Comparison of ENCODE assay signal across 12 cellular contexts in the genomic region with DNA sequence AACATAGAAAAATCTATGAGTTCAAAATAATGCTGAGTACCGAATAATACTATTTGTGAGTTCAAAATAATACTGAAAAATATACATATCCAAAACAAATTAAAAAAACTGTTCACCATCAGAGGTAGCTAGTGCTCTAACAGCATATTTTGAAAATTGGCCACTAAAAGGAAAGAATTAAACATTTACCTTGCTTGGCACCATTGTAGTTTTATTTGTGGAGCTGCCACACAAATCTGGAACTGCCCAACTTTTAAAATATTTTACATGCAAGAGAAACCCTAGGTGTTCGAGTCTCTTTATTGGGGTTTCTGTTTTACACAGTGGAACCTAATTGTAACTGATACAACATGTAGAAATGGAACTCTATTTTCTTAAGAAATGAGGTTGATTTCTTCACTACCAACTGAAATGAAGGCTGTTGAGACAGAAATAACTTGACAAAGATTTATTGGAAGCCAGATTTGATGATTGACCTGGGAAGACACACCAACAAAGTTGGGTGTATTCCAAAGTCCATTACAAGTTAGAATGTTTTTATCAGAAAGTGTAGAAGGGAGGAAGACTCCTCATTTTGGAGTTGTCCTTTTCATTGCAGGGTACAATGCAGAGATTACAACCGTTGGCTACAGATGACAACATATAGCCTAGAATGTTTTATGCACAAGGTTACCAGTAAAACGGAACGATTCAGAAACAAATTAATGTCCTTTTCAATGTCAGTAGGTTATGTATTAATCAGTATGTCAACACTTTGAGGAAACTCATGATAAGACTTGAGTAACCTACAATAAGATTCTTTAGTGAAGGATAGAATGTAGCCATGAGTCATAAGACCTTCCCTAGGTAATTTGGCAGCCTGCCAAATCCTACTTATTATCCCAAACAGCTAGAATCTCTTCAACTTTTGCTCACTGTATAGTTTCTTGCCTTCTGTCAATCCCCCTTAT.
DNase-seq lines count a peak whose midpoint lies in the region; ATAC-seq, FAIRE-seq and TF ChIP-seq lines count a peak whose summit lies in the region.
"Had no signal": no experiment of that assay in that cellular context is flagged by ENCODE, and none has a peak within 500 bp of the region (broad histone marks: within the 10 kb centered on the region; RNA-seq: fewer than 3 reads in every experiment).

No MANE protein-coding gene starts in this region.

- H3K4me2 ChIP-seq in endothelial cell of umbilical vein (ENCODE audit: insufficient read depth, low read length) (peak overlapping the region; percentile 8), smooth muscle cell (no peak overlapping the region)

- no peaks in the 10 kb centered on the region for H3F3A ChIP-seq in smooth muscle cell (ENCODE audit: low read depth)

- intact Hi-C loops in endothelial cell of umbilical vein (cut with micrococcal nuclease), result no loop called here

- 89% methylated on average over 5 of the region's 5 CpGs for WGBS in smooth muscle cell (ENCODE audit: low lambda C conversion rate)

- no peak overlapping the region for H3K9ac ChIP-seq in endothelial cell of umbilical vein (replicated peaks; ENCODE audit: extremely low read depth, insufficient read depth, low read length)
- H3K9ac ChIP-seq in smooth muscle cell (ENCODE audit: low read depth), result no peak overlapping the region

- ATAC-seq in GM19397 (IDR thresholded peaks at IDR 0.05; ENCODE audit: unreplicated experiment), result no peak
- ATAC-seq: natural killer cell treated with Interleukin-12 subunit alpha and Interleukin-12 subunit beta and Interleukin-15 and Interleukin-18, amount 100 ng/mL, for 72 hours had no signal

- H2AFZ ChIP-seq in endothelial cell of umbilical vein (ENCODE audit: low read depth, low read length), result no peak overlapping the region
- no peak overlapping the region for H2AFZ ChIP-seq in smooth muscle cell (ENCODE audit: low read depth)

- H3K4me1 ChIP-seq in HAP-1 (peaks cover 10% of the 10 kb centered on the region), endothelial cell of umbilical vein (ENCODE audit: control insufficient read depth, extremely low read depth, insufficient read depth, low read length) (peaks cover 9% of the 10 kb centered on the region), smooth muscle cell (ENCODE audit: low read depth) (no peaks in the 10 kb centered on the region)
- H3K4me1 ChIP-seq: testis had no signal

- H3K36me3 ChIP-seq in HAP-1 (replicated peaks) (no peaks in the 10 kb centered on the region), endothelial cell of umbilical vein (ENCODE audit: control insufficient read depth in 2 of 2, extremely low read depth in 1 of 2, insufficient read depth in 2 of 2, low read length in 2 of 2) (no peaks in the 10 kb centered on the region), smooth muscle cell (ENCODE audit: low read depth) (no peaks in the 10 kb centered on the region)

- BruUV-seq in endothelial cell of umbilical vein (replicated peaks; lab: Mats Ljungman, UMichigan), result no TSS peak

- H3K27ac ChIP-seq in endothelial cell of umbilical vein (ENCODE audit: insufficient read depth, low read depth, low read length) (no peak overlapping the region), smooth muscle cell (ENCODE audit: low read depth) (no peak overlapping the region)
- H3K27ac ChIP-seq: testis had no signal

- CTCF ChIA-PET in endothelial cell of umbilical vein (lab: Charles Lee), result interaction anchor here (0.6 kb wide), 1 partner anchor 53 kb away, joined by 3 read pairs; no protein-coding TSS in a partner anchor

- dilution Hi-C loops in endothelial cell of umbilical vein (cut with MboI; ENCODE audit: extremely low pct_ligation_motif_present, low sequenced_read_pairs), result no loop called here

- POLR2A ChIA-PET in endothelial cell of umbilical vein (lab: Charles Lee), result no interaction called here

- no peak for TF ChIP-seq POLR2A in endothelial cell of umbilical vein (IDR thresholded peaks at IDR 0.05; ENCODE audit: low read depth, low read length)

- in situ Hi-C loops in HAP-1 (cut with MboI; ENCODE audit: low sequenced_read_pairs), result no loop called here

- no peak for TF ChIP-seq CTCF in endothelial cell of umbilical vein (IDR thresholded peaks at IDR 0.05; ENCODE audit: extremely low read depth in 1 of 2, insufficient read depth in 1 of 2, low read depth in 1 of 2, low read length in 2 of 2)
- TF ChIP-seq CTCF in smooth muscle cell (IDR thresholded peaks at IDR 0.05; ENCODE audit: borderline replicate concordance, insufficient read depth, poor library complexity, severe bottlenecking), result no peak

- peak; percentile 72 for FAIRE-seq in endothelial cell of umbilical vein (lab: Jason Lieb, UNC)

- H3K79me2 ChIP-seq in endothelial cell of umbilical vein (ENCODE audit: control insufficient read depth, insufficient read depth, low read length) (no peaks in the 10 kb centered on the region), smooth muscle cell (ENCODE audit: low read depth) (no peaks in the 10 kb centered on the region)

- DNase-seq in HAP-1 (ENCODE audit: low spot score in 2 of 2), result peak; percentile 60 to 81
- peak; percentile 88 for DNase-seq in NCI-H226
- DNase-seq in endothelial cell of umbilical vein (ENCODE audit: low read depth, low spot score), result peak; percentile 64
- DNase-seq in non-pigmented ciliary epithelial cell (ENCODE audit: low read depth), result peak; percentile 43
- no peak for DNase-seq in NK-92 (lab: John Stamatoyannopoulos, UW; ENCODE audit: unreplicated experiment)
- no peak for DNase-seq in smooth muscle cell (lab: John Stamatoyannopoulos, UW; ENCODE audit: unreplicated experiment)
- DNase-seq in RKO (ENCODE audit: low spot score), result no peak
- DNase-seq: activated CD4-positive, alpha-beta memory T cell treated with anti-CD3 and anti-CD28 coated beads, Interleukin-2, amount 10 ng/mL, durations not matched to agents 7 days and 5 days; SHP77; testis had no signal

- H3K9me3 ChIP-seq in HAP-1 (no peaks in the 10 kb centered on the region), endothelial cell of umbilical vein (replicated peaks; ENCODE audit: control insufficient read depth, insufficient read depth, low read length) (no peaks in the 10 kb centered on the region), smooth muscle cell (replicated peaks; ENCODE audit: low read depth) (no peaks in the 10 kb centered on the region)
- H3K9me3 ChIP-seq: testis had no signal

- H3K4me3 ChIP-seq in HAP-1 (no peak overlapping the region), endothelial cell of umbilical vein (replicated peaks in 1 of 3; ENCODE audit: insufficient read depth in 1 of 3, low read depth in 1 of 3, low read length in 3 of 3) (no peak overlapping the region), smooth muscle cell (no peak overlapping the region)
- H3K4me3 ChIP-seq: testis had no signal

- no peaks in the 10 kb centered on the region for H3K9me1 ChIP-seq in endothelial cell of umbilical vein (replicated peaks; ENCODE audit: control insufficient read depth, extremely low read depth, insufficient read depth, low read length)

- no peaks in the 10 kb centered on the region for H3K27me3 ChIP-seq in HAP-1 (ENCODE audit: low read depth)
- H3K27me3 ChIP-seq in endothelial cell of umbilical vein (ENCODE audit: control insufficient read depth in 2 of 2, insufficient read depth in 2 of 2, low read length in 2 of 2), result peaks cover 30 to 33% of the 10 kb centered on the region in 2 experiments
- H3K27me3 ChIP-seq in smooth muscle cell (ENCODE audit: low read depth), result no peaks in the 10 kb centered on the region
- H3K27me3 ChIP-seq: testis had no signal

- H4K20me1 ChIP-seq in endothelial cell of umbilical vein (replicated peaks; ENCODE audit: control insufficient read depth, extremely low read depth, insufficient read depth, low read length), result no peaks in the 10 kb centered on the region
- H4K20me1 ChIP-seq in smooth muscle cell (ENCODE audit: low read depth), result no peaks in the 10 kb centered on the region

TF ChIP-seq in endothelial cell of umbilical vein, 7 proteins besides CTCF, POLR2A, EP300 and RAD21:
- peak; percentile 93 for TF ChIP-seq FOS (IDR thresholded peaks at IDR 0.05; ENCODE audit: borderline replicate concordance, insufficient read depth, low read length)
- TF ChIP-seq MAX (IDR thresholded peaks at IDR 0.05; ENCODE audit: insufficient read depth, insufficient read length), result no peak
- TF ChIP-seq GATA2 (IDR thresholded peaks at IDR 0.05; ENCODE audit: insufficient read depth, insufficient read length, low read depth, low read length), result peak; percentile 57
- peak; percentile 75 for TF ChIP-seq JUN (IDR thresholded peaks at IDR 0.05; ENCODE audit: borderline replicate concordance, insufficient read depth, insufficient read length, low read depth)
- no peak for TF ChIP-seq POLR2AphosphoS5 (IDR thresholded peaks at IDR 0.05; ENCODE audit: insufficient read depth, low read depth, low read length)
- TF ChIP-seq EZH2 (IDR thresholded peaks at IDR 0.05; ENCODE audit: borderline replicate concordance, low read depth, low read length, severe bottlenecking), result no peak
- no peak for TF ChIP-seq MYC (IDR thresholded peaks at IDR 0.05; ENCODE audit: low read depth, low read length)

Comparison
In these comparisons a context has a peak if more than half of its experiments do, and no peak if none do; other contexts are left out.
1. DNase-seq: peak in HAP-1 (2 of 2), NCI-H226 (single experiment), endothelial cell of umbilical vein (single experiment) and non-pigmented ciliary epithelial cell (single experiment); none in NK-92 (single experiment), smooth muscle cell (single experiment) and RKO (single experiment).